ENCODE assay signal across 8 cellular contexts in the genomic region with DNA sequence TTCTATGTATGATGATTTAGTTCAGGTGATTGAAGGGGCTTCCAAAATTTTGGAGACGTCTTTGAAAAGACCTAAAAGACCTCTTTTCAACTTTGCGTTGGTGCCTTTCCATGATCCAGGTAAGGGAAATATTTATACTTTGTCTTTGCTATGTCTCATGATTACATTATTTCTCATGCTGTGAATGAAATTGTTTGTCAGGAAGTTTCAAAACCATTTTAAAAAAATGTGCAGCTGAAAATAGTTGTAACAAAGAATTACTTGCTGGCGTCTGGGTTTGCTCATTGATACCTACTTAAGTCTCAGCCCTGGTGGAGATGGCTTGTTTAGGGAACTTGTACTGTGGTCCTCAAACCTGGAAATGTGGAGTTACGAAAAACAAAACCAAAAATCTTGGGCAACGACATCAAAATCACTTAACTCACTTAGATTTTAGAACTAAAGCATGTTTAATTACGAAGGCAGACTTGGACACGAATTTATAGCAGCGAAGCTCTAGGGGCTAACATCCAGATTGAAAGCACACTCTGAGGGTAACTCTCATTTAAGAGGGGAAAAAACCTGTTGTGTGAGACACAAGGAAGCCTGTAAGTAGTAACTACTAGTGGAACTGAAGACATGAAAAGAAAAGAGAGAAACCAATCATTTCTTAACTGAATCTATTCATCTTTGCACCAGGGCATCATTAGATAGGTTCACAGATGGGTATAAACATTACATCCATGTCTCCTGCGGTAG. TPM values are rescaled to one million over a fixed set of nuclear protein-coding genes. Genes with fewer than 3 reads are reported as not detected.
DNase-seq lines count a peak whose midpoint lies in the region; TF ChIP-seq lines count a peak whose summit lies in the region.

No MANE protein-coding gene starts in this region.

- peak overlapping the region; percentile 18 to 62 (median 48) for H3K9ac ChIP-seq in skeletal muscle tissue (ENCODE audit: low read depth in 1 of 3, low read length in 3 of 3)

- H3K27me3 ChIP-seq in H7 (ENCODE audit: control insufficient read depth, insufficient read depth, low read length) (peaks cover 3% of the 10 kb centered on the region), iPS DF 6.9 (ENCODE audit: control insufficient read depth, insufficient read depth, low read length) (no peaks in the 10 kb centered on the region), skeletal muscle tissue (ENCODE audit: control insufficient read depth in 3 of 3, insufficient read depth in 3 of 3, low read length in 3 of 3) (peaks cover 0 to 2% (median 0%) of the 10 kb centered on the region in 3 donors)

- no peak for TF ChIP-seq CTCF in WI38 (IDR thresholded peaks at IDR 0.05; ENCODE audit: low read depth, low read length)

- H3K9me3 ChIP-seq in iPS DF 6.9 (ENCODE audit: control insufficient read depth, insufficient read depth, low read length) = no peaks in the 10 kb centered on the region
- no peaks in the 10 kb centered on the region for H3K9me3 ChIP-seq in skeletal muscle tissue (ENCODE audit: control insufficient read depth in 3 of 3, low read length in 3 of 3)

- no peak overlapping the region for H3K27ac ChIP-seq in iPS DF 6.9 (ENCODE audit: low read length)
- H3K27ac ChIP-seq in skeletal muscle tissue (ENCODE audit: low read depth, low read length) = peak overlapping the region; percentile 52

- no CpG with 5 or more reads among the region's 9 CpGs for WGBS in iPS DF 6.9 (ENCODE audit: insufficient coverage, insufficient read length)

- DNase-seq in H7 (no peak), iPS DF 6.9 (ENCODE audit: low read depth, low spot score) (no peak), NCI-H187 treated with DMSO at 0.1 percent for 48 hours (lab: John Stamatoyannopoulos, UW) (no peak), glomerular visceral epithelial cell (ENCODE audit: extremely low spot score) (no peak), AG08396 (ENCODE audit: low spot score) (no peak), activated gamma-delta T cell treated with Interleukin-2 at 50 U/mL for 16 hours (no peak)

- H3K4me3 ChIP-seq in H7 (ENCODE audit: insufficient read depth, low read depth, low read length) = peak overlapping the region; percentile 64
- H3K4me3 ChIP-seq in WI38 (ENCODE audit: low read depth, low read length) = peak overlapping the region; percentile 45
- H3K4me3 ChIP-seq in iPS DF 6.9 (ENCODE audit: low read length) = peak overlapping the region; percentile 64; the same call in 1 of the 2 replicates
- H3K4me3 ChIP-seq in skeletal muscle tissue (ENCODE audit: low read length in 3 of 3) = peak overlapping the region; percentile 73 to 85 (median 77)

- H3K36me3 ChIP-seq in H7 (replicated peaks; ENCODE audit: control insufficient read depth, insufficient read depth, low read length) (no peaks in the 10 kb centered on the region), iPS DF 6.9 (ENCODE audit: control insufficient read depth, insufficient read depth, low read length) (no peaks in the 10 kb centered on the region), skeletal muscle tissue (ENCODE audit: control insufficient read depth in 3 of 3, insufficient read depth in 3 of 3, low read length in 3 of 3) (no peaks in the 10 kb centered on the region)

- H3K4me1 ChIP-seq in iPS DF 6.9 (ENCODE audit: control insufficient read depth, insufficient read depth, low read length) (peaks cover 4% of the 10 kb centered on the region), skeletal muscle tissue (ENCODE audit: control insufficient read depth in 3 of 3, insufficient read depth in 3 of 3, low read length in 3 of 3) (peaks cover 6 to 11% (median 10%) of the 10 kb centered on the region in 3 donors)

RNA-seq across cellular contexts. Expression of a gene that starts 0.9 kb away (rescaled TPM):
- 5.7 and 7.3 TPM in 2 replicates for total RNA-seq in H7 (2014; rRNA removed; shearing (Covaris generic))
- 16.7 TPM for total RNA-seq in skeletal muscle tissue
